Comparison of ENCODE assay signal across 20 cellular contexts in genomic region chr1:9631613-9632012, GRCh38. TPM values are rescaled to one million over a fixed set of nuclear protein-coding genes. Genes with fewer than 3 reads are reported as not detected.
DNase-seq lines count a peak whose midpoint lies in the region; ATAC-seq lines count a peak whose summit lies in the region.
"Had no signal": no experiment of that assay in that cellular context is flagged by ENCODE, and none has a peak within 500 bp of the region (broad histone marks: within the 10 kb centered on the region; RNA-seq: fewer than 3 reads in every experiment).

No MANE protein-coding gene starts in this region.

- no peak for ATAC-seq in stimulated activated naive CD8-positive, alpha-beta T cell treated with anti-CD3 and anti-CD28 coated beads, Interleukin-15, Interleukin-2, amounts not matched to agents 100 U/mL and 50 U/mL, for 24 hours
- ATAC-seq in activated CD8-positive, alpha-beta T cell treated with anti-CD3 and anti-CD28 coated beads, Interleukin-2, amount 10 ng/mL, durations not matched to agents 7 days and 5 days: no peak
- no peak for ATAC-seq in effector memory CD8-positive, alpha-beta T cell (replicated peaks)
- ATAC-seq: heart right ventricle, left ventricle myocardium superior had no signal

- H3K27ac ChIP-seq in thymus (ENCODE audit: low read depth): peak overlapping the region; percentile 11
- H3K27ac ChIP-seq: tibial artery had no signal

- no peaks in the 10 kb centered on the region for H3K27me3 Mint-ChIP-seq in stimulated activated naive CD8-positive, alpha-beta T cell treated with anti-CD3 and anti-CD28 coated beads, Interleukin-15, Interleukin-2, amounts not matched to agents 100 ng/mL and 50 ng/mL, for 24 hours
- H3K27me3 Mint-ChIP-seq in activated CD8-positive, alpha-beta T cell treated with anti-CD3 and anti-CD28 coated beads, Interleukin-2, amount 10 ng/mL, durations not matched to agents 7 days and 5 days (ENCODE audit: low read depth): no peaks in the 10 kb centered on the region
- no peaks in the 10 kb centered on the region for H3K27me3 Mint-ChIP-seq in effector memory CD8-positive, alpha-beta T cell

- H3K36me3 Mint-ChIP-seq in stimulated activated naive CD8-positive, alpha-beta T cell treated with anti-CD3 and anti-CD28 coated beads, Interleukin-15, Interleukin-2, amounts not matched to agents 100 ng/mL and 50 ng/mL, for 24 hours (ENCODE audit: low read depth): peaks cover 46% of the 10 kb centered on the region
- H3K36me3 Mint-ChIP-seq in activated CD8-positive, alpha-beta T cell treated with anti-CD3 and anti-CD28 coated beads, Interleukin-2, amount 10 ng/mL, durations not matched to agents 7 days and 5 days (ENCODE audit: low read depth): peaks cover 75% of the 10 kb centered on the region
- H3K36me3 Mint-ChIP-seq in effector memory CD8-positive, alpha-beta T cell (ENCODE audit: insufficient read depth): peaks cover 36% of the 10 kb centered on the region

- peaks cover 81% of the 10 kb centered on the region for H3K4me1 Mint-ChIP-seq in stimulated activated naive CD8-positive, alpha-beta T cell treated with anti-CD3 and anti-CD28 coated beads, Interleukin-15, Interleukin-2, amounts not matched to agents 100 ng/mL and 50 ng/mL, for 24 hours (ENCODE audit: low read depth)
- H3K4me1 Mint-ChIP-seq in activated CD8-positive, alpha-beta T cell treated with anti-CD3 and anti-CD28 coated beads, Interleukin-2, amount 10 ng/mL, durations not matched to agents 7 days and 5 days (ENCODE audit: low read depth): peaks cover 66% of the 10 kb centered on the region
- H3K4me1 Mint-ChIP-seq in effector memory CD8-positive, alpha-beta T cell (ENCODE audit: low read depth in 2 of 2): peaks cover 50 to 54% of the 10 kb centered on the region in 2 donors

- no peaks in the 10 kb centered on the region for H3K27me3 ChIP-seq in thymus (ENCODE audit: control insufficient read depth, insufficient read depth)

- DNase-seq in stimulated activated naive CD8-positive, alpha-beta T cell treated with anti-CD3 and anti-CD28 coated beads, Interleukin-15, Interleukin-2, amounts not matched to agents 100 U/mL and 50 U/mL, for 24 hours: no peak
- DNase-seq in activated CD8-positive, alpha-beta T cell treated with anti-CD3 and anti-CD28 coated beads, Interleukin-2, amount 10 ng/mL, durations not matched to agents 7 days and 5 days: peak; percentile 42
- DNase-seq in effector memory CD8-positive, alpha-beta T cell: no peak
- DNase-seq in NOMO-1 treated with DMSO at 0.1 percent for 48 hours (lab: John Stamatoyannopoulos, UW; ENCODE audit: unreplicated experiment): no peak
- DNase-seq in iPS-NIHi11 (ENCODE audit: low spot score): no peak
- no peak for DNase-seq in SKM-1 treated with dmso at 0.1 percent for 144 hours (lab: John Stamatoyannopoulos, UW; ENCODE audit: unreplicated experiment)
- DNase-seq: activated CD4-positive, CD25-positive, alpha-beta regulatory T cell; cerebellar nuclear complex; GF-D8; heart right ventricle; Karpas-422; left ventricle myocardium superior; MV-4-11; NCI-H2171; NCI-H524 treated with DMSO at 0.1 percent for 48 hours; stimulated activated CD4-positive, alpha-beta T cell treated with anti-CD3 and anti-CD28 coated beads, Interleukin-1b, Interleukin-23, amount 100 ng/mL, for 48 hours; T1000; tibial artery had no signal

- H3K4me3 Mint-ChIP-seq in stimulated activated naive CD8-positive, alpha-beta T cell treated with anti-CD3 and anti-CD28 coated beads, Interleukin-15, Interleukin-2, amounts not matched to agents 100 ng/mL and 50 ng/mL, for 24 hours: peak overlapping the region; percentile 91
- peak overlapping the region; percentile 88 for H3K4me3 Mint-ChIP-seq in activated CD8-positive, alpha-beta T cell treated with anti-CD3 and anti-CD28 coated beads, Interleukin-2, amount 10 ng/mL, durations not matched to agents 7 days and 5 days
- peak overlapping the region; percentile 83 to 90 for H3K4me3 Mint-ChIP-seq in effector memory CD8-positive, alpha-beta T cell

- no peak overlapping the region for H3K4me3 ChIP-seq in thymus (ENCODE audit: low read length)
- H3K4me3 ChIP-seq: tibial artery had no signal

- no peaks in the 10 kb centered on the region for H3K9me3 ChIP-seq in thymus (ENCODE audit: control insufficient read depth)
- H3K9me3 ChIP-seq: tibial artery had no signal

- peak overlapping the region; percentile 97 for H3K27ac Mint-ChIP-seq in stimulated activated naive CD8-positive, alpha-beta T cell treated with anti-CD3 and anti-CD28 coated beads, Interleukin-15, Interleukin-2, amounts not matched to agents 100 ng/mL and 50 ng/mL, for 24 hours
- H3K27ac Mint-ChIP-seq in activated CD8-positive, alpha-beta T cell treated with anti-CD3 and anti-CD28 coated beads, Interleukin-2, amount 10 ng/mL, durations not matched to agents 7 days and 5 days: peak overlapping the region; percentile 98
- peak overlapping the region; percentile 74 to 95 for H3K27ac Mint-ChIP-seq in effector memory CD8-positive, alpha-beta T cell

- WGBS in thymus: 94% methylated on average over 3 of the region's 3 CpGs

- CTCF ChIA-PET in activated CD8-positive, alpha-beta T cell treated with anti-CD3 and anti-CD28 coated beads, Interleukin-2, amount 10 ng/mL, durations not matched to agents 7 days and 5 days (lab: Charles Lee): interaction anchor here (0.8 to 7.8 kb wide), 8 partner anchors 8 to 237 kb away, joined by 3 to 232 read pairs (median 38); partner anchors contain the start of gene PIK3CD

- POLR2A ChIA-PET in activated CD8-positive, alpha-beta T cell treated with anti-CD3 and anti-CD28 coated beads, Interleukin-2, amount 10 ng/mL, durations not matched to agents 7 days and 5 days (lab: Charles Lee): interaction anchor here (0.6 to 10.5 kb wide), 5 partner anchors 14 to 85 kb away, joined by 3 to 355 read pairs (median 58); partner anchors contain the start of gene PIK3CD

- H3K9me3 Mint-ChIP-seq in stimulated activated naive CD8-positive, alpha-beta T cell treated with anti-CD3 and anti-CD28 coated beads, Interleukin-15, Interleukin-2, amounts not matched to agents 100 ng/mL and 50 ng/mL, for 24 hours: no peaks in the 10 kb centered on the region
- H3K9me3 Mint-ChIP-seq in activated CD8-positive, alpha-beta T cell treated with anti-CD3 and anti-CD28 coated beads, Interleukin-2, amount 10 ng/mL, durations not matched to agents 7 days and 5 days (ENCODE audit: insufficient read depth): no peaks in the 10 kb centered on the region
- no peaks in the 10 kb centered on the region for H3K9me3 Mint-ChIP-seq in effector memory CD8-positive, alpha-beta T cell

- no peaks in the 10 kb centered on the region for H3K36me3 ChIP-seq in thymus (ENCODE audit: control insufficient read depth, insufficient read depth)
- H3K36me3 ChIP-seq: heart right ventricle, tibial artery had no signal

- peaks cover 25% of the 10 kb centered on the region for H3K4me1 ChIP-seq in thymus (ENCODE audit: control insufficient read depth, insufficient read depth, low read length)

RNA-seq across cellular contexts. Expression of gene PIK3CD, which starts 19.9 kb away (rescaled TPM):
- total RNA-seq in activated CD8-positive, alpha-beta T cell treated with anti-CD3 and anti-CD28 coated beads, Interleukin-2, amount 10 ng/mL, durations not matched to agents 7 days and 5 days: 100 to 1,000 TPM; 283 to 285 TPM
- 30.4 TPM for polyA plus RNA-seq in thymus

RNA-seq across cellular contexts. Expression of gene TMEM201, which starts 42.9 kb away (rescaled TPM):
- 10 to 100 TPM; 21.1 to 23.2 TPM for total RNA-seq in activated CD8-positive, alpha-beta T cell treated with anti-CD3 and anti-CD28 coated beads, Interleukin-2, amount 10 ng/mL, durations not matched to agents 7 days and 5 days
- polyA plus RNA-seq in thymus: 4.4 TPM
